In genomic region chr4:80787306-80787705, GRCh38 we compare ENCODE assay signal across 13 cellular contexts.
DNase-seq lines count a peak whose midpoint lies in the region; ATAC-seq lines count a peak whose summit lies in the region.
"Had no signal": no experiment of that assay in that cellular context is flagged by ENCODE, and none has a peak within 500 bp of the region (broad histone marks: within the 10 kb centered on the region; RNA-seq: fewer than 3 reads in every experiment).

No MANE protein-coding gene starts in this region.

- peak overlapping the region; percentile 25 for H3K27ac Mint-ChIP-seq in activated CD8-positive, alpha-beta memory T cell treated with anti-CD3 and anti-CD28 coated beads, Interleukin-2, amount 10 ng/mL, durations not matched to agents 7 days and 5 days
- no peak overlapping the region for H3K27ac Mint-ChIP-seq in stimulated activated naive CD8-positive, alpha-beta T cell treated with anti-CD3 and anti-CD28 coated beads, Interleukin-15, amount 100 ng/mL, for 72 hours
- no peak overlapping the region for H3K27ac Mint-ChIP-seq in activated T-helper 17 cell treated with anti-CD3 and anti-CD28 coated beads, Interleukin-2, amount 50 U/mL, for 72 hours
- H3K27ac Mint-ChIP-seq: CD8-positive, alpha-beta memory T cell; H9 had no signal

- no peak overlapping the region for H3K4me3 Mint-ChIP-seq in activated CD8-positive, alpha-beta memory T cell treated with anti-CD3 and anti-CD28 coated beads, Interleukin-2, amount 10 ng/mL, durations not matched to agents 7 days and 5 days
- no peak overlapping the region for H3K4me3 Mint-ChIP-seq in stimulated activated naive CD8-positive, alpha-beta T cell treated with anti-CD3 and anti-CD28 coated beads, Interleukin-15, amount 100 ng/mL, for 72 hours
- H3K4me3 Mint-ChIP-seq in activated T-helper 17 cell treated with anti-CD3 and anti-CD28 coated beads, Interleukin-2, amount 50 U/mL, for 72 hours = no peak overlapping the region
- H3K4me3 Mint-ChIP-seq: CD4-positive, CD25-positive, alpha-beta regulatory T cell; CD8-positive, alpha-beta memory T cell; H9 had no signal

- ATAC-seq in activated CD8-positive, alpha-beta memory T cell treated with anti-CD3 and anti-CD28 coated beads, Interleukin-2, amount 10 ng/mL, durations not matched to agents 7 days and 5 days = peak; percentile 57
- peak; percentile 60 for ATAC-seq in stimulated activated naive CD8-positive, alpha-beta T cell treated with anti-CD3 and anti-CD28 coated beads, Interleukin-15, amount 100 ng/mL, for 72 hours
- no peak for ATAC-seq in stimulated activated naive CD8-positive, alpha-beta T cell treated with anti-CD3 and anti-CD28 coated beads, Interleukin-15, Interleukin-2, amounts not matched to agents 100 U/mL and 50 U/mL, for 24 hours
- peak; percentile 42 for ATAC-seq in activated T-helper 17 cell treated with anti-CD3 and anti-CD28 coated beads, Interleukin-2, amount 50 U/mL, for 72 hours (replicated peaks)
- ATAC-seq in HG03521 (IDR thresholded peaks at IDR 0.05; ENCODE audit: unreplicated experiment) = no peak

- no peak for DNase-seq in activated CD8-positive, alpha-beta memory T cell treated with anti-CD3 and anti-CD28 coated beads, Interleukin-2, amount 10 ng/mL, durations not matched to agents 7 days and 5 days
- DNase-seq in activated CD8-positive, alpha-beta memory T cell treated with anti-CD3 and anti-CD28 coated beads, Interleukin-2, amount 50 U/mL, for 4 hours = no peak
- no peak for DNase-seq in stimulated activated naive CD8-positive, alpha-beta T cell treated with anti-CD3 and anti-CD28 coated beads, Interleukin-15, amount 100 ng/mL, for 72 hours
- DNase-seq in stimulated activated naive CD8-positive, alpha-beta T cell treated with anti-CD3 and anti-CD28 coated beads, Interleukin-15, Interleukin-2, amounts not matched to agents 100 U/mL and 50 U/mL, for 24 hours = no peak
- DNase-seq in D341Med (ENCODE audit: low spot score) = no peak
- DNase-seq: 8988T; C1 segment of cervical spinal cord; CD4-positive, CD25-positive, alpha-beta regulatory T cell; CD8-positive, alpha-beta memory T cell; COR-L47; H9 had no signal

- H3K9me3 Mint-ChIP-seq in activated CD8-positive, alpha-beta memory T cell treated with anti-CD3 and anti-CD28 coated beads, Interleukin-2, amount 10 ng/mL, durations not matched to agents 7 days and 5 days (ENCODE audit: low read depth) = no peaks in the 10 kb centered on the region
- peaks cover 0 to 4% of the 10 kb centered on the region in 2 donors for H3K9me3 Mint-ChIP-seq in stimulated activated naive CD8-positive, alpha-beta T cell treated with anti-CD3 and anti-CD28 coated beads, Interleukin-15, amount 100 ng/mL, for 72 hours
- no peaks in the 10 kb centered on the region for H3K9me3 Mint-ChIP-seq in activated T-helper 17 cell treated with anti-CD3 and anti-CD28 coated beads, Interleukin-2, amount 50 U/mL, for 72 hours
- H3K9me3 Mint-ChIP-seq: CD8-positive, alpha-beta memory T cell; H9 had no signal

- CTCF ChIA-PET in activated CD8-positive, alpha-beta memory T cell treated with anti-CD3 and anti-CD28 coated beads, Interleukin-2, amount 10 ng/mL, durations not matched to agents 7 days and 5 days (lab: Charles Lee) = interaction anchor here (0.6 kb wide), 1 partner anchor 253 kb away, joined by 3 read pairs; no protein-coding TSS in a partner anchor

- no peaks in the 10 kb centered on the region for H3K27me3 Mint-ChIP-seq in activated CD8-positive, alpha-beta memory T cell treated with anti-CD3 and anti-CD28 coated beads, Interleukin-2, amount 10 ng/mL, durations not matched to agents 7 days and 5 days
- no peaks in the 10 kb centered on the region for H3K27me3 Mint-ChIP-seq in stimulated activated naive CD8-positive, alpha-beta T cell treated with anti-CD3 and anti-CD28 coated beads, Interleukin-15, amount 100 ng/mL, for 72 hours
- no peaks in the 10 kb centered on the region for H3K27me3 Mint-ChIP-seq in activated T-helper 17 cell treated with anti-CD3 and anti-CD28 coated beads, Interleukin-2, amount 50 U/mL, for 72 hours
- H3K27me3 Mint-ChIP-seq: CD8-positive, alpha-beta memory T cell had no signal

- H3K4me1 Mint-ChIP-seq in activated CD8-positive, alpha-beta memory T cell treated with anti-CD3 and anti-CD28 coated beads, Interleukin-2, amount 10 ng/mL, durations not matched to agents 7 days and 5 days = peaks cover 13% of the 10 kb centered on the region
- peaks cover 11% of the 10 kb centered on the region for H3K4me1 Mint-ChIP-seq in stimulated activated naive CD8-positive, alpha-beta T cell treated with anti-CD3 and anti-CD28 coated beads, Interleukin-15, amount 100 ng/mL, for 72 hours
- peaks cover 7% of the 10 kb centered on the region for H3K4me1 Mint-ChIP-seq in activated T-helper 17 cell treated with anti-CD3 and anti-CD28 coated beads, Interleukin-2, amount 50 U/mL, for 72 hours
- H3K4me1 Mint-ChIP-seq: H9 had no signal

- peaks cover 4% of the 10 kb centered on the region for H3K36me3 Mint-ChIP-seq in activated CD8-positive, alpha-beta memory T cell treated with anti-CD3 and anti-CD28 coated beads, Interleukin-2, amount 10 ng/mL, durations not matched to agents 7 days and 5 days
- H3K36me3 Mint-ChIP-seq in activated T-helper 17 cell treated with anti-CD3 and anti-CD28 coated beads, Interleukin-2, amount 50 U/mL, for 72 hours (ENCODE audit: low read depth) = no peaks in the 10 kb centered on the region
- H3K36me3 Mint-ChIP-seq: CD4-positive, CD25-positive, alpha-beta regulatory T cell; CD8-positive, alpha-beta memory T cell had no signal

Comparison
In these comparisons a context has a peak if more than half of its experiments do, and no peak if none do; other contexts are left out.
1. ATAC-seq: peak in activated CD8-positive, alpha-beta memory T cell treated with anti-CD3 and anti-CD28 coated beads, Interleukin-2, amount 10 ng/mL, durations not matched to agents 7 days and 5 days (single experiment), stimulated activated naive CD8-positive, alpha-beta T cell treated with anti-CD3 and anti-CD28 coated beads, Interleukin-15, amount 100 ng/mL, for 72 hours (single experiment) and activated T-helper 17 cell treated with anti-CD3 and anti-CD28 coated beads, Interleukin-2, amount 50 U/mL, for 72 hours (single experiment); none in stimulated activated naive CD8-positive, alpha-beta T cell treated with anti-CD3 and anti-CD28 coated beads, Interleukin-15, Interleukin-2, amounts not matched to agents 100 U/mL and 50 U/mL, for 24 hours (single experiment) and HG03521 (single experiment).